In genomic region chr16:85422374-85423185, GRCh38 we compare ENCODE assay signal across 1 cellular context.
TF ChIP-seq lines count a peak whose summit lies in the region.

No MANE protein-coding gene starts in this region.

TF ChIP-seq in HepG2, 621 proteins besides CTCF, POLR2A, EP300 and RAD21 (continued from another document and continues in another):
- TF ChIP-seq, protein P1, sequence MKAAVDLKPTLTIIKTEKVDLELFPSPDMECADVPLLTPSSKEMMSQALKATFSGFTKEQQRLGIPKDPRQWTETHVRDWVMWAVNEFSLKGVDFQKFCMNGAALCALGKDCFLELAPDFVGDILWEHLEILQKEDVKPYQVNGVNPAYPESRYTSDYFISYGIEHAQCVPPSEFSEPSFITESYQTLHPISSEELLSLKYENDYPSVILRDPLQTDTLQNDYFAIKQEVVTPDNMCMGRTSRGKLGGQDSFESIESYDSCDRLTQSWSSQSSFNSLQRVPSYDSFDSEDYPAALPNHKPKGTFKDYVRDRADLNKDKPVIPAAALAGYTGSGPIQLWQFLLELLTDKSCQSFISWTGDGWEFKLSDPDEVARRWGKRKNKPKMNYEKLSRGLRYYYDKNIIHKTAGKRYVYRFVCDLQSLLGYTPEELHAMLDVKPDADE (CRISPR knock-in tag; IDR thresholded peaks at IDR 0.05), result no peak
- peak; percentile 93 for TF ChIP-seq HIVEP1 (CRISPR knock-in tag; IDR thresholded peaks at IDR 0.05)
- no peak for TF ChIP-seq ZBTB42 (CRISPR knock-in tag; IDR thresholded peaks at IDR 0.05)
- no peak for TF ChIP-seq ZNF839 (CRISPR knock-in tag; IDR thresholded peaks at IDR 0.05; ENCODE audit: borderline replicate concordance)
- no peak for TF ChIP-seq NFRKB (IDR thresholded peaks at IDR 0.05)
- no peak; the same call in 1 of the 2 replicates for TF ChIP-seq JDP2 (CRISPR knock-in tag; IDR thresholded peaks at IDR 0.05; ENCODE audit: borderline replicate concordance)
- TF ChIP-seq ZNF34 (CRISPR knock-in tag; IDR thresholded peaks at IDR 0.05; ENCODE audit: borderline replicate concordance), result peak; percentile 70; the same call in 1 of the 2 replicates
- no peak for TF ChIP-seq ZFP82 (CRISPR knock-in tag; IDR thresholded peaks at IDR 0.05; ENCODE audit: borderline replicate concordance)
- TF ChIP-seq KAT7 (CRISPR knock-in tag; IDR thresholded peaks at IDR 0.05; ENCODE audit: borderline replicate concordance), result peak; percentile 88
- TF ChIP-seq ZNF569 (CRISPR knock-in tag; IDR thresholded peaks at IDR 0.05; ENCODE audit: borderline replicate concordance), result no peak
- TF ChIP-seq NFATC3 (CRISPR knock-in tag; IDR thresholded peaks at IDR 0.05), result no peak
- peak; percentile 56; the same call in 1 of the 2 replicates for TF ChIP-seq ZNF703 (CRISPR knock-in tag; IDR thresholded peaks at IDR 0.05; ENCODE audit: borderline replicate concordance)
- peak; percentile 93 for TF ChIP-seq UBTF (CRISPR knock-in tag; IDR thresholded peaks at IDR 0.05)
- peak; percentile 86; the same call in 1 of the 2 replicates for TF ChIP-seq ZNF772 (CRISPR knock-in tag; IDR thresholded peaks at IDR 0.05)
- TF ChIP-seq CENPT (CRISPR knock-in tag; IDR thresholded peaks at IDR 0.05; ENCODE audit: low read depth), result no peak
- TF ChIP-seq HDAC2 (CRISPR knock-in tag; IDR thresholded peaks at IDR 0.05), result peak; percentile 98
- TF ChIP-seq ZSCAN9 (CRISPR knock-in tag; IDR thresholded peaks at IDR 0.05; ENCODE audit: borderline replicate concordance), result peak; percentile 90
- no peak for TF ChIP-seq GRHL1 (CRISPR knock-in tag; conservative IDR thresholded peaks at IDR 0.05)
- peak; percentile 52; the same call in 1 of the 2 replicates for TF ChIP-seq MXD3 (CRISPR knock-in tag; IDR thresholded peaks at IDR 0.05)
- TF ChIP-seq HMGXB3 (CRISPR knock-in tag; IDR thresholded peaks at IDR 0.05; ENCODE audit: borderline replicate concordance), result peak; percentile 94
- no peak for TF ChIP-seq TCF7L2 (IDR thresholded peaks at IDR 0.05; ENCODE audit: low read depth, low read length)
- TF ChIP-seq NFE2L2 (IDR thresholded peaks at IDR 0.05; ENCODE audit: low read length), result no peak
- TF ChIP-seq ZNF891 (CRISPR knock-in tag; IDR thresholded peaks at IDR 0.05), result 0 out of 2 replicates have a peak, but pooled peaks have one; percentile 23
- peak; percentile 49 for TF ChIP-seq SKI (IDR thresholded peaks at IDR 0.05; ENCODE audit: partially characterized antibody)
- no peak for TF ChIP-seq SRY (CRISPR knock-in tag; IDR thresholded peaks at IDR 0.05)
- no peak for TF ChIP-seq RBM39 (IDR thresholded peaks at IDR 0.05; ENCODE audit: low read depth, low read length, poor library complexity, severe bottlenecking)
- no peak for TF ChIP-seq HMGA1 (CRISPR knock-in tag; conservative IDR thresholded peaks at IDR 0.05)
- TF ChIP-seq CEBPG (CRISPR knock-in tag; IDR thresholded peaks at IDR 0.05), result peak; percentile 95
- TF ChIP-seq LCORL (IDR thresholded peaks at IDR 0.05), result no peak
- peak; percentile 99 for TF ChIP-seq LCORL (CRISPR knock-in tag; IDR thresholded peaks at IDR 0.05)
- no peak for TF ChIP-seq THYN1 (CRISPR knock-in tag; IDR thresholded peaks at IDR 0.05; ENCODE audit: borderline replicate concordance, low read depth)
- 0 out of 2 replicates have a peak, but pooled peaks have one; percentile 44 for TF ChIP-seq ZNF251 (CRISPR knock-in tag; IDR thresholded peaks at IDR 0.05)
- TF ChIP-seq TEAD2 (CRISPR knock-in tag; IDR thresholded peaks at IDR 0.05), result no peak
- TF ChIP-seq MAF1 (CRISPR knock-in tag; IDR thresholded peaks at IDR 0.05; ENCODE audit: borderline replicate concordance), result peak; percentile 81; the same call in 1 of the 2 replicates
- TF ChIP-seq RARA (CRISPR knock-in tag; IDR thresholded peaks at IDR 0.05), result peak; percentile 94
- no peak for TF ChIP-seq NFYB (CRISPR knock-in tag; IDR thresholded peaks at IDR 0.05)
- TF ChIP-seq ZBTB8A (CRISPR knock-in tag; IDR thresholded peaks at IDR 0.05; ENCODE audit: borderline replicate concordance, low read depth), result peak; percentile 80; the same call in 1 of the 2 replicates
- TF ChIP-seq FOSL2 (CRISPR knock-in tag; IDR thresholded peaks at IDR 0.05), result peak; percentile 87
- peak; percentile 68; the same call in 1 of the 2 replicates for TF ChIP-seq ZFP90 (CRISPR knock-in tag; IDR thresholded peaks at IDR 0.05; ENCODE audit: borderline replicate concordance)
- TF ChIP-seq KIAA2018 (CRISPR knock-in tag; IDR thresholded peaks at IDR 0.05; ENCODE audit: borderline replicate concordance), result no peak
- 0 out of 2 replicates have a peak, but pooled peaks have one; percentile 19 for TF ChIP-seq ZNF652 (CRISPR knock-in tag; IDR thresholded peaks at IDR 0.05; ENCODE audit: borderline replicate concordance, low read depth)
- TF ChIP-seq, protein P2, sequence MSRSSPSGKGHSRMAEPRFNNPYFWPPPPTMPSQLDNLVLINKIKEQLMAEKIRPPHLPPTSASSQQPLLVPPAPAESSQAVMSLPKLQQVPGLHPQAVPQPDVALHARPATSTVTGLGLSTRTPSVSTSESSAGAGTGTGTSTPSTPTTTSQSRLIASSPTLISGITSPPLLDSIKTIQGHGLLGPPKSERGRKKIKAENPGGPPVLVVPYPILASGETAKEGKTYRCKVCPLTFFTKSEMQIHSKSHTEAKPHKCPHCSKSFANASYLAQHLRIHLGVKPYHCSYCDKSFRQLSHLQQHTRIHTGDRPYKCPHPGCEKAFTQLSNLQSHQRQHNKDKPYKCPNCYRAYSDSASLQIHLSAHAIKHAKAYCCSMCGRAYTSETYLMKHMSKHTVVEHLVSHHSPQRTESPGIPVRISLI (CRISPR knock-in tag; IDR thresholded peaks at IDR 0.05; ENCODE audit: borderline replicate concordance), result peak; percentile 94
- no peak; the same call in 1 of the 2 replicates for TF ChIP-seq FOXA1 (IDR thresholded peaks at IDR 0.05)
- peak; percentile 94 for TF ChIP-seq FOXA1 (CRISPR knock-in tag; IDR thresholded peaks at IDR 0.05)
- TF ChIP-seq KMT2B (CRISPR knock-in tag; IDR thresholded peaks at IDR 0.05), result no peak
- peak; percentile 96 for TF ChIP-seq ZNF781 (CRISPR knock-in tag; IDR thresholded peaks at IDR 0.05; ENCODE audit: borderline replicate concordance, not compliant biosample characterization)
- no peak for TF ChIP-seq MBD4 (IDR thresholded peaks at IDR 0.05; ENCODE audit: borderline replicate concordance, low read length)
- TF ChIP-seq SP1 (IDR thresholded peaks at IDR 0.05), result no peak
- no peak for TF ChIP-seq SP1 (CRISPR knock-in tag; IDR thresholded peaks at IDR 0.05)
